In genomic region chr1:67716800-67717199, GRCh38 we compare ENCODE assay signal across 1 cellular context.
TF ChIP-seq lines count a peak whose summit lies in the region.

No MANE protein-coding gene starts in this region.

TF ChIP-seq in K562, 482 proteins besides CTCF, POLR2A, EP300 and RAD21 (continued from another document):
- TF ChIP-seq ELK1 (CRISPR knock-in tag; IDR thresholded peaks at IDR 0.05) (no peak), ARID3A (IDR thresholded peaks at IDR 0.05; ENCODE audit: borderline replicate concordance, low read depth, low read length) (no peak), TRIM25 (IDR thresholded peaks at IDR 0.05; ENCODE audit: borderline replicate concordance) (no peak), WHSC1 (IDR thresholded peaks at IDR 0.05; ENCODE audit: low read length) (no peak), DEAF1 (CRISPR knock-in tag; IDR thresholded peaks at IDR 0.05) (no peak), PPARD (CRISPR knock-in tag; IDR thresholded peaks at IDR 0.05) (no peak), IRF9 (tag; IDR thresholded peaks at IDR 0.05) (no peak), NFATC3 (IDR thresholded peaks at IDR 0.05) (no peak), ARID2 (IDR thresholded peaks at IDR 0.05) (no peak), CSDE1 (IDR thresholded peaks at IDR 0.05) (no peak), ATF7 (IDR thresholded peaks at IDR 0.05) (no peak)
